9 cellular contexts compared by ENCODE assay signal in genomic region chr4:7872264-7872771, GRCh38.
A peak's percentile ranks its signal among the peaks of the same experiment; 100 is the strongest.
DNase-seq lines count a peak whose midpoint lies in the region; ATAC-seq and TF ChIP-seq lines count a peak whose summit lies in the region.
"Had no signal": no experiment of that assay in that cellular context is flagged by ENCODE, and none has a peak within 500 bp of the region (broad histone marks: within the 10 kb centered on the region; RNA-seq: fewer than 3 reads in every experiment).

No MANE protein-coding gene starts in this region.

- no peak overlapping the region for H4K91ac ChIP-seq in mesenchymal stem cell (ENCODE audit: low read length)

- H3K79me1 ChIP-seq in mesenchymal stem cell (replicated peaks; ENCODE audit: low read length, poor library complexity, severe bottlenecking) = peaks cover 20% of the 10 kb centered on the region

- no peak overlapping the region for H3K14ac ChIP-seq in mesenchymal stem cell (ENCODE audit: low read length in 2 of 2)

- H2AK5ac ChIP-seq in mesenchymal stem cell (ENCODE audit: low read length, severe bottlenecking) = no peak overlapping the region

- TF ChIP-seq CTCF in AG09319 (IDR thresholded peaks at IDR 0.05; ENCODE audit: low read depth, low read length) = no peak

- H3K9ac ChIP-seq in mesenchymal stem cell (ENCODE audit: low read length) = peak overlapping the region; percentile 68

- no peak overlapping the region for H2AFZ ChIP-seq in mesenchymal stem cell (ENCODE audit: low read depth, low read length)

- no peak overlapping the region for H3K18ac ChIP-seq in mesenchymal stem cell (ENCODE audit: low read depth in 1 of 2, low read length in 2 of 2)

- H2BK12ac ChIP-seq in mesenchymal stem cell (ENCODE audit: low read length in 2 of 2) = no peak overlapping the region

- H3K4ac ChIP-seq in mesenchymal stem cell (ENCODE audit: low read depth in 1 of 2, low read length in 2 of 2) = no peak overlapping the region

- H3K36me3 ChIP-seq in mesenchymal stem cell (ENCODE audit: control insufficient read depth in 1 of 2, insufficient read depth in 2 of 2, low read depth in 1 of 2, low read length in 2 of 2) = peaks cover 19 to 38% of the 10 kb centered on the region in 2 experiments

- 81% methylated on average over 3 of the region's 4 CpGs for WGBS in mesenchymal stem cell

- no peak overlapping the region for H2BK120ac ChIP-seq in mesenchymal stem cell (ENCODE audit: low read depth, low read length)

- peak overlapping the region in 1 of 2 experiments; percentile 73 for H3K4me3 ChIP-seq in mesenchymal stem cell (ENCODE audit: insufficient read depth in 1 of 2, low read depth in 1 of 2, low read length in 2 of 2)

- no peaks in the 10 kb centered on the region for H3K9me3 ChIP-seq in mesenchymal stem cell (ENCODE audit: control insufficient read depth, low read length)

- no peak overlapping the region for H4K8ac ChIP-seq in mesenchymal stem cell (ENCODE audit: low read length)

- no peak overlapping the region for H3K4me2 ChIP-seq in mesenchymal stem cell (ENCODE audit: low read length, poor library complexity, severe bottlenecking)

- no peak for ATAC-seq in HG03097 (IDR thresholded peaks at IDR 0.05; ENCODE audit: low FRiP score, unreplicated experiment)
- ATAC-seq: activated naive CD4-positive, alpha-beta T cell treated with anti-CD3 and anti-CD28 coated beads, Interleukin-2, amount 50 U/mL, for 72 hours had no signal

- DNase-seq in AG09319 (ENCODE audit: extremely low read depth, low read depth) (peak; percentile 95), NCI-H128 (lab: John Stamatoyannopoulos, UW; ENCODE audit: unreplicated experiment) (peak; percentile 61), brain pericyte (ENCODE audit: low read depth, low spot score) (peak; percentile 87), mesenchymal stem cell (no peak), A172 (ENCODE audit: low spot score) (no peak), SIG-M5 (lab: John Stamatoyannopoulos, UW) (no peak), HT-29 (ENCODE audit: low spot score) (no peak)

- H3K27me3 ChIP-seq in mesenchymal stem cell (ENCODE audit: control insufficient read depth in 1 of 2, insufficient read depth in 1 of 2, low read length in 2 of 2) = no peaks in the 10 kb centered on the region

- H3K4me1 ChIP-seq in mesenchymal stem cell (ENCODE audit: control insufficient read depth, insufficient read depth, low read depth, low read length) = peaks cover 18% of the 10 kb centered on the region

- H3K27ac ChIP-seq in mesenchymal stem cell (ENCODE audit: low read length, poor library complexity, severe bottlenecking) = peak overlapping the region; percentile 66

- no peak overlapping the region for H2BK15ac ChIP-seq in mesenchymal stem cell (ENCODE audit: low read depth, poor library complexity, severe bottlenecking)

- H3K23ac ChIP-seq in mesenchymal stem cell (ENCODE audit: low read length in 2 of 2) = no peak overlapping the region

- H2BK5ac ChIP-seq in mesenchymal stem cell (ENCODE audit: low read depth, low read length, poor library complexity, severe bottlenecking) = no peak overlapping the region

Comparison
In these comparisons a context has a peak if more than half of its experiments do, and no peak if none do; other contexts are left out.
1. DNase-seq: peak in AG09319 (single experiment), NCI-H128 (single experiment) and brain pericyte (single experiment); none in mesenchymal stem cell (single experiment), A172 (single experiment), SIG-M5 (single experiment) and HT-29 (single experiment).